In the genomic region with DNA sequence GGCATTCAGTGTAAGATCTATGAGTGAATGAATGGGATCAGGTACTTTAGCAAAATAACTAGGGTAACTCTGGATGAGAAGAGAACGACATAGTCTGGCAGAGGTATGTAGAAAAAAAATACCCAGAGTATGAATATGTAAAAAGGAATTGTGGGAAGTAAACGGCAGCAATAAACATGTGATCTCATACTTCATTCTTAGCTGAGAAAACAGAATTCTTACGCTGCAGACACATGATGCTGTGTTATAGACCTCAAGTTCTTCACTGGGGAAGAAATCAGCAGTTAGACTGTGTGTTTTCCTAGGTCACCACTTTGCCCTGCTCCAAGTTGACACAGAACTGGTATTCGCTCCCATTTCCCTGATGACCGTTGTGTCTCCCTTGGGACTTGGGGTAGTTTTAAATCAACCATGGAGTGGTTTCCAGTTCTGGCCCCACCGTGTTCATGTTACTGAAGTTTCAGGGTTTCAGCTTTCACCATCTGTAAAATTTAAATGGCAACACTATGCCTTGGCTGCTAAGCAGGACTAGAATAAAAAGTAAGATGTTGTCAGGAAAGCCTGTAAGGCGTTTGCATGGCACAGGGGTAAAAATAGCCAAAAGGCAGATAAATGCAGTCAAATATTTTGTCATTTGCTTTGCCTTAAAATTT, we compare ENCODE assay signal across 13 cellular contexts.
DNase-seq lines count a peak whose midpoint lies in the region; ATAC-seq, FAIRE-seq and TF ChIP-seq lines count a peak whose summit lies in the region.
"Had no signal": no experiment of that assay in that cellular context is flagged by ENCODE, and none has a peak within 500 bp of the region (broad histone marks: within the 10 kb centered on the region; RNA-seq: fewer than 3 reads in every experiment).

No MANE protein-coding gene starts in this region.

- no peaks in the 10 kb centered on the region for H4K20me1 ChIP-seq in IMR-90 (ENCODE audit: insufficient read depth, low read length)

- CTCF ChIA-PET in IMR-90 (lab: Yijun Ruan, JAX) = interaction anchor here (0.8 to 1.2 kb wide), 4 partner anchors 10 to 491 kb away, joined by 3 to 6 read pairs (median 4); no protein-coding TSS in a partner anchor

- H3K36me3 ChIP-seq in IMR-90 (ENCODE audit: control insufficient read depth, insufficient read depth, low read length) (no peaks in the 10 kb centered on the region), subcutaneous abdominal adipose tissue (ENCODE audit: control insufficient read depth in 5 of 5, insufficient read depth in 5 of 5, low read length in 5 of 5) (no peaks in the 10 kb centered on the region), trophoblast cell (ENCODE audit: control insufficient read depth in 1 of 2, insufficient read depth in 2 of 2, low read length in 2 of 2) (no peaks in the 10 kb centered on the region)
- H3K36me3 ChIP-seq: suprapubic skin had no signal

- H3K14ac ChIP-seq in IMR-90 (replicated peaks; ENCODE audit: low read depth, low read length) = peak overlapping the region; percentile 29
- H3K14ac ChIP-seq in trophoblast cell (ENCODE audit: low read length) = no peak overlapping the region

- DNase-seq in IMR-90 (peak; percentile 92), fibroblast of peridontal ligament (ENCODE audit: extremely low read depth) (peak; percentile 89), H54 (ENCODE audit: insufficient read length, low spot score) (no peak), trophoblast cell (no peak)
- DNase-seq: activated naive CD4-positive, alpha-beta T cell treated with Interleukin-2 at 50 U/mL for 16 hours; Kasumi-1; stimulated activated CD4-positive, alpha-beta T cell treated with anti-CD3 and anti-CD28 coated beads, Interleukin-15, amount 100 ng/mL, for 24 hours had no signal

- ATAC-seq in GM21390 (IDR thresholded peaks at IDR 0.05; ENCODE audit: unreplicated experiment) = peak; percentile 23
- peak; percentile 60 for ATAC-seq in IMR-90 (ENCODE audit: low read depth)
- no peak for ATAC-seq in HG02884 (IDR thresholded peaks at IDR 0.05; ENCODE audit: unreplicated experiment)
- no peak for ATAC-seq in HG03280 (IDR thresholded peaks at IDR 0.05; ENCODE audit: unreplicated experiment)
- ATAC-seq: WTC11 had no signal

- peak overlapping the region; percentile 62 for H4K91ac ChIP-seq in IMR-90 (ENCODE audit: insufficient read depth, low read depth, low read length)
- H4K91ac ChIP-seq in trophoblast cell (ENCODE audit: low read depth, low read length) = no peak overlapping the region

- H3K4ac ChIP-seq in IMR-90 (ENCODE audit: low read depth, low read length) = peak overlapping the region; percentile 76
- H3K4ac ChIP-seq in trophoblast cell (ENCODE audit: low read depth, low read length) = no peak overlapping the region

- peak overlapping the region; percentile 71 for H3K4me2 ChIP-seq in IMR-90 (ENCODE audit: low read depth, low read length)
- H3K4me2 ChIP-seq in trophoblast cell (ENCODE audit: low read length) = no peak overlapping the region

- H3K9me3 ChIP-seq in IMR-90 (ENCODE audit: control insufficient read depth, insufficient read depth, low read length) = no peaks in the 10 kb centered on the region
- no peaks in the 10 kb centered on the region for H3K9me3 ChIP-seq in subcutaneous abdominal adipose tissue (ENCODE audit: control insufficient read depth in 5 of 5, low read length in 5 of 5)
- H3K9me3 ChIP-seq in trophoblast cell (ENCODE audit: insufficient read depth, low read depth, low read length) = no peaks in the 10 kb centered on the region
- H3K9me3 ChIP-seq: suprapubic skin had no signal

- H2AFZ ChIP-seq in IMR-90 (replicated peaks; ENCODE audit: low read length, poor library complexity) (peak overlapping the region; percentile 48), trophoblast cell (ENCODE audit: insufficient read depth, low read length, poor library complexity) (no peak overlapping the region)

- H2BK120ac ChIP-seq in IMR-90 (ENCODE audit: low read depth, low read length) (peak overlapping the region; percentile 72), trophoblast cell (ENCODE audit: insufficient read depth, low read length, poor library complexity) (no peak overlapping the region)

- POLR2A ChIA-PET in IMR-90 (lab: Charles Lee; ENCODE audit: unreplicated experiment) = no interaction called here

- peak overlapping the region; percentile 83 for H4K5ac ChIP-seq in IMR-90 (ENCODE audit: low read depth, low read length)

- FAIRE-seq in H54 (lab: Jason Lieb, UNC) = no peak

- no peaks in the 10 kb centered on the region for H3K79me1 ChIP-seq in IMR-90 (ENCODE audit: low read depth in 1 of 2, low read length in 2 of 2)
- no peaks in the 10 kb centered on the region for H3K79me1 ChIP-seq in trophoblast cell (ENCODE audit: low read length)

- H3K27me3 ChIP-seq in IMR-90 (ENCODE audit: control insufficient read depth, insufficient read depth, low read length) (no peaks in the 10 kb centered on the region), subcutaneous abdominal adipose tissue (ENCODE audit: control insufficient read depth in 5 of 5, insufficient read depth in 4 of 5, low read length in 5 of 5) (no peaks in the 10 kb centered on the region), trophoblast cell (ENCODE audit: insufficient read depth, low read length) (no peaks in the 10 kb centered on the region)
- H3K27me3 ChIP-seq: suprapubic skin had no signal

- intact Hi-C loops in IMR-90 (cut with micrococcal nuclease) = loop anchor here (2.0 to 5.0 kb wide), 5 partner anchors 81 to 903 kb away; no protein-coding TSS in a partner anchor

- H2AK5ac ChIP-seq in IMR-90 (ENCODE audit: low read depth, low read length) = peak overlapping the region; percentile 84
- no peak overlapping the region for H2AK5ac ChIP-seq in trophoblast cell (ENCODE audit: low read length)

- dilution Hi-C loops in IMR-90 (cut with HindIII; ENCODE audit: low sequenced_read_pairs, unreplicated experiment) = no loop called here

- in situ Hi-C loops in IMR-90 (cut with MboI; ENCODE audit: low sequenced_read_pairs) = loop anchor here (10.0 to 25.0 kb wide), 2 partner anchors 497 to 905 kb away; a partner anchor contains a TSS

- no TSS peak for BruUV-seq in IMR-90 (replicated peaks; lab: Mats Ljungman, UMichigan)

- no peak for TF ChIP-seq RAD21 in IMR-90 (IDR thresholded peaks at IDR 0.05; ENCODE audit: low read length)

- no peak overlapping the region for H3K4me3 ChIP-seq in IMR-90 (ENCODE audit: insufficient read depth, low read depth, low read length)
- H3K4me3 ChIP-seq in subcutaneous abdominal adipose tissue (ENCODE audit: low read depth in 1 of 5, low read length in 5 of 5) = no peak overlapping the region
- H3K4me3 ChIP-seq in trophoblast cell (ENCODE audit: low read depth, low read length) = no peak overlapping the region
- H3K4me3 ChIP-seq: suprapubic skin had no signal

- H3K9me1 ChIP-seq in IMR-90 (ENCODE audit: insufficient read depth, low read length) = peaks cover 21% of the 10 kb centered on the region

- H3K23ac ChIP-seq in IMR-90 (ENCODE audit: low read depth, low read length) = peak overlapping the region; percentile 57
- no peak overlapping the region for H3K23ac ChIP-seq in trophoblast cell (ENCODE audit: low read length)

- H3K4me1 ChIP-seq in IMR-90 (ENCODE audit: control insufficient read depth, insufficient read depth, low read length) = peaks cover 32% of the 10 kb centered on the region
- peaks cover 9 to 39% (median 32%) of the 10 kb centered on the region in 5 donors for H3K4me1 ChIP-seq in subcutaneous abdominal adipose tissue (ENCODE audit: control insufficient read depth in 5 of 5, insufficient read depth in 5 of 5, low read length in 5 of 5)
- no peaks in the 10 kb centered on the region for H3K4me1 ChIP-seq in trophoblast cell (ENCODE audit: control insufficient read depth in 1 of 2, insufficient read depth in 2 of 2, low read length in 2 of 2)

- H2AK9ac ChIP-seq in IMR-90 (replicated peaks; ENCODE audit: low read depth, low read length, poor library complexity) = peak overlapping the region; percentile 21

- no peak overlapping the region for H2BK12ac ChIP-seq in trophoblast cell (ENCODE audit: low read length)

- peak overlapping the region; percentile 42; the same call in 1 of the 2 replicates for H3K9ac ChIP-seq in IMR-90 (ENCODE audit: low read depth, low read length)
- no peak overlapping the region for H3K9ac ChIP-seq in subcutaneous abdominal adipose tissue (ENCODE audit: low read length in 5 of 5)
- no peak overlapping the region for H3K9ac ChIP-seq in trophoblast cell (ENCODE audit: low read length)

- TF ChIP-seq CTCF in IMR-90 (conservative IDR thresholded peaks at IDR 0.05; ENCODE audit: low read depth, low read length) = no peak

- H4K12ac ChIP-seq in trophoblast cell (ENCODE audit: low read depth, low read length) = no peak overlapping the region

- no CpG with 5 or more reads among the region's 7 CpGs for WGBS in IMR-90 (ENCODE audit: extremely low coverage in 2 of 2, insufficient read length in 1 of 2), 2 experiments
- no CpG with 5 or more reads among the region's 7 CpGs for WGBS in trophoblast cell (ENCODE audit: extremely low coverage, insufficient coverage, insufficient read length)

- H3K18ac ChIP-seq in IMR-90 (ENCODE audit: low read depth, low read length) (peak overlapping the region; percentile 91), trophoblast cell (ENCODE audit: low read length) (no peak overlapping the region)

- H4K8ac ChIP-seq in IMR-90 (ENCODE audit: low read depth in 2 of 2, low read length in 2 of 2) (peak overlapping the region; percentile 58 to 80; a peak in 3 of 4 replicates), trophoblast cell (ENCODE audit: low read depth, low read length) (no peak overlapping the region)

- no peaks in the 10 kb centered on the region for H3K79me2 ChIP-seq in trophoblast cell (ENCODE audit: control insufficient read depth, insufficient read depth, low read length, poor library complexity)

- H3K27ac ChIP-seq in IMR-90 (ENCODE audit: insufficient read depth, low read length) = peak overlapping the region; percentile 89
- H3K27ac ChIP-seq in subcutaneous abdominal adipose tissue (ENCODE audit: low read depth, low read length) = peak overlapping the region; percentile 11
- H3K27ac ChIP-seq in trophoblast cell (ENCODE audit: low read depth, low read length) = no peak overlapping the region

- peak overlapping the region; percentile 94; the same call in 2 of the 3 replicates for H2BK15ac ChIP-seq in IMR-90 (ENCODE audit: low read depth, low read length)

- no peak overlapping the region for H3K56ac ChIP-seq in IMR-90 (ENCODE audit: extremely low read depth, insufficient read depth, low read length)

- peak overlapping the region; percentile 91 for H2BK20ac ChIP-seq in IMR-90 (ENCODE audit: low read depth, low read length)

- H2BK5ac ChIP-seq in IMR-90 (ENCODE audit: low read depth, low read length, poor library complexity, severe bottlenecking) = peak overlapping the region; percentile 83
- no peak overlapping the region for H2BK5ac ChIP-seq in trophoblast cell (ENCODE audit: low read depth, low read length, poor library complexity)

- no peak for TF ChIP-seq POLR2A in IMR-90 (IDR thresholded peaks at IDR 0.05; ENCODE audit: low read depth, low read length)
- TF ChIP-seq POLR2A in H54 (IDR thresholded peaks at IDR 0.05; ENCODE audit: low read depth, low read length) = no peak

Comparison
In these comparisons a context has a peak if more than half of its experiments do, and no peak if none do; other contexts are left out.
1. ATAC-seq: peak in GM21390 (single experiment) and IMR-90 (single experiment); none in HG02884 (single experiment) and HG03280 (single experiment).
2. DNase-seq: peak in IMR-90 (single experiment) and fibroblast of peridontal ligament (single experiment); none in H54 (single experiment) and trophoblast cell (0 of 2).